Comparison of ENCODE assay signal across 9 cellular contexts in genomic region chr22:20569059-20570058, GRCh38.
DNase-seq lines count a peak whose midpoint lies in the region; ATAC-seq and TF ChIP-seq lines count a peak whose summit lies in the region.
"Had no signal": no experiment of that assay in that cellular context is flagged by ENCODE, and none has a peak within 500 bp of the region (broad histone marks: within the 10 kb centered on the region; RNA-seq: fewer than 3 reads in every experiment).

No MANE protein-coding gene starts in this region.

- H3K4me3 ChIP-seq in cardiac fibroblast (replicated peaks in 1 of 2; ENCODE audit: low read depth in 2 of 2, low read length in 2 of 2) (no peak overlapping the region), mucosa of descending colon (no peak overlapping the region)

- intact Hi-C loops in activated B cell treated with CpG ODN at 0.5 μM for 24 hours (cut with micrococcal nuclease), result no loop called here
- intact Hi-C loops in mucosa of descending colon (cut with DNase I, micrococcal nuclease), result no loop called here

- no peak overlapping the region for H3K4me3 Mint-ChIP-seq in activated B cell treated with CpG ODN at 0.5 μM for 24 hours

- CTCF ChIA-PET in activated B cell treated with CpG ODN at 0.5 μM for 24 hours (lab: Charles Lee), result interaction anchor here (2.6 kb wide), 1 partner anchor 151 kb away, joined by 7 read pairs; no protein-coding TSS in a partner anchor

- POLR2A ChIA-PET in activated B cell treated with CpG ODN at 0.5 μM for 24 hours (lab: Charles Lee), result no interaction called here

- TF ChIP-seq CTCF in activated B cell treated with CpG ODN at 0.5 μM for 24 hours (IDR thresholded peaks at IDR 0.05) (no peak), cardiac fibroblast (IDR thresholded peaks at IDR 0.05; ENCODE audit: low read depth, low read length) (no peak), mucosa of descending colon (IDR thresholded peaks at IDR 0.05) (no peak)

- DNase-seq in H4 (ENCODE audit: low spot score) (peak; percentile 93), activated B cell treated with CpG ODN at 0.5 μM for 24 hours (no peak), cardiac fibroblast (ENCODE audit: low read depth in 2 of 2) (peak; percentile 95 to 97), mucosa of descending colon (peak; percentile 49 to 84 (median 58)), inferior parietal cortex (ENCODE audit: extremely low spot score) (no peak)
- DNase-seq in stimulated activated naive CD4-positive, alpha-beta T cell treated with Interleukin-2 at 50 U/mL for 16 hours (lab: John Stamatoyannopoulos, UW), result peak; percentile 64

- H3K36me3 Mint-ChIP-seq in activated B cell treated with CpG ODN at 0.5 μM for 24 hours (ENCODE audit: low read depth), result peaks cover 93% of the 10 kb centered on the region

- H3K27ac Mint-ChIP-seq in activated B cell treated with CpG ODN at 0.5 μM for 24 hours, result peak overlapping the region; percentile 59

- peaks cover 10% of the 10 kb centered on the region for H3K4me1 ChIP-seq in mucosa of descending colon (ENCODE audit: low read depth)

- H3K27me3 Mint-ChIP-seq in activated B cell treated with CpG ODN at 0.5 μM for 24 hours, result no peaks in the 10 kb centered on the region

- ATAC-seq in activated B cell treated with CpG ODN at 0.5 μM for 24 hours (ENCODE audit: low read depth) (peak; percentile 66), mucosa of descending colon (peak; percentile 70), GM21786 (IDR thresholded peaks at IDR 0.05; ENCODE audit: unreplicated experiment) (no peak), GM21528 (IDR thresholded peaks at IDR 0.05; ENCODE audit: low FRiP score, unreplicated experiment) (no peak)
- ATAC-seq: Panc1 had no signal

- peaks cover 9% of the 10 kb centered on the region for H3K36me3 ChIP-seq in mucosa of descending colon (ENCODE audit: low read depth)

- no peaks in the 10 kb centered on the region for H3K9me3 ChIP-seq in mucosa of descending colon

- no peaks in the 10 kb centered on the region for H3K9me3 Mint-ChIP-seq in activated B cell treated with CpG ODN at 0.5 μM for 24 hours

- peaks cover 11% of the 10 kb centered on the region for H3K4me1 Mint-ChIP-seq in activated B cell treated with CpG ODN at 0.5 μM for 24 hours

Comparison
In these comparisons a context has a peak if more than half of its experiments do, and no peak if none do; other contexts are left out.
1. DNase-seq: peak in H4 (single experiment), cardiac fibroblast (2 of 2), mucosa of descending colon (3 of 3) and stimulated activated naive CD4-positive, alpha-beta T cell treated with Interleukin-2 at 50 U/mL for 16 hours (single experiment); none in activated B cell treated with CpG ODN at 0.5 μM for 24 hours (single experiment) and inferior parietal cortex (single experiment).
2. ATAC-seq: peak in activated B cell treated with CpG ODN at 0.5 μM for 24 hours (single experiment) and mucosa of descending colon (single experiment); none in GM21786 (single experiment) and GM21528 (single experiment).